In genomic region chr7:73899731-73900142, GRCh38 we compare ENCODE assay signal across 1 cellular context.
TF ChIP-seq lines count a peak whose summit lies in the region.

No MANE protein-coding gene starts in this region.

TF ChIP-seq in HepG2, 621 proteins besides CTCF, POLR2A, EP300 and RAD21 (continued from another document):
- no peak for TF ChIP-seq HMGXB3 (CRISPR knock-in tag; IDR thresholded peaks at IDR 0.05; ENCODE audit: borderline replicate concordance)
- TF ChIP-seq ZNF792 (CRISPR knock-in tag; IDR thresholded peaks at IDR 0.05): no peak
- TF ChIP-seq SMAD3 (CRISPR knock-in tag; IDR thresholded peaks at IDR 0.05): no peak
- TF ChIP-seq, protein P1, sequence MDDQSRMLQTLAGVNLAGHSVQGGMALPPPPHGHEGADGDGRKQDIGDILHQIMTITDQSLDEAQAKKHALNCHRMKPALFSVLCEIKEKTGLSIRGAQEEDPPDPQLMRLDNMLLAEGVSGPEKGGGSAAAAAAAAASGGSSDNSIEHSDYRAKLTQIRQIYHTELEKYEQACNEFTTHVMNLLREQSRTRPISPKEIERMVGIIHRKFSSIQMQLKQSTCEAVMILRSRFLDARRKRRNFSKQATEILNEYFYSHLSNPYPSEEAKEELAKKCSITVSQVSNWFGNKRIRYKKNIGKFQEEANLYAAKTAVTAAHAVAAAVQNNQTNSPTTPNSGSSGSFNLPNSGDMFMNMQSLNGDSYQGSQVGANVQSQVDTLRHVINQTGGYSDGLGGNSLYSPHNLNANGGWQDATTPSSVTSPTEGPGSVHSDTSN (CRISPR knock-in tag; IDR thresholded peaks at IDR 0.05; ENCODE audit: borderline replicate concordance): no peak
- no peak for TF ChIP-seq HNF4G (IDR thresholded peaks at IDR 0.05; ENCODE audit: borderline replicate concordance, low read depth, low read length)
- TF ChIP-seq HNF4G (CRISPR knock-in tag; IDR thresholded peaks at IDR 0.05; ENCODE audit: borderline replicate concordance, low read depth): no peak
- TF ChIP-seq, protein P2, sequence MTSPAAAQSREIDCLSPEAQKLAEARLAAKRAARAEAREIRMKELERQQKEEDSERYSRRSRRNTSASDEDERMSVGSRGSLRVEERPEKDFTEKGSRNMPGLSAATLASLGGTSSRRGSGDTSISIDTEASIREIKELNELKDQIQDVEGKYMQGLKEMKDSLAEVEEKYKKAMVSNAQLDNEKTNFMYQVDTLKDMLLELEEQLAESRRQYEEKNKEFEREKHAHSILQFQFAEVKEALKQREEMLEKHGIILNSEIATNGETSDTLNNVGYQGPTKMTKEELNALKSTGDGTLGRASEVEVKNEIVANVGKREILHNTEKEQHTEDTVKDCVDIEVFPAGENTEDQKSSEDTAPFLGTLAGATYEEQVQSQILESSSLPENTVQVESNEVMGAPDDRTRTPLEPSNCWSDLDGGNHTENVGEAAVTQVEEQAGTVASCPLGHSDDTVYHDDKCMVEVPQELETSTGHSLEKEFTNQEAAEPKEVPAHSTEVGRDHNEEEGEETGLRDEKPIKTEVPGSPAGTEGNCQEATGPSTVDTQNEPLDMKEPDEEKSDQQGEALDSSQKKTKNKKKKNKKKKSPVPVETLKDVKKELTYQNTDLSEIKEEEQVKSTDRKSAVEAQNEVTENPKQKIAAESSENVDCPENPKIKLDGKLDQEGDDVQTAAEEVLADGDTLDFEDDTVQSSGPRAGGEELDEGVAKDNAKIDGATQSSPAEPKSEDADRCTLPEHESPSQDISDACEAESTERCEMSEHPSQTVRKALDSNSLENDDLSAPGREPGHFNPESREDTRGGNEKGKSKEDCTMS (CRISPR knock-in tag; conservative IDR thresholded peaks at IDR 0.05): no peak
- no peak for TF ChIP-seq TAF15 (IDR thresholded peaks at IDR 0.05; ENCODE audit: low read depth, low read length, poor library complexity, severe bottlenecking)
- TF ChIP-seq ZNF790 (CRISPR knock-in tag; IDR thresholded peaks at IDR 0.05; ENCODE audit: borderline replicate concordance): no peak
- no peak for TF ChIP-seq BCLAF1 (IDR thresholded peaks at IDR 0.05)
- TF ChIP-seq WIZ (CRISPR knock-in tag; IDR thresholded peaks at IDR 0.05): no peak
- TF ChIP-seq MTF2 (CRISPR knock-in tag; IDR thresholded peaks at IDR 0.05; ENCODE audit: borderline replicate concordance): no peak
